Comparison of ENCODE assay signal across 20 cellular contexts in genomic region chr2:152050345-152050744, GRCh38. TPM values are rescaled to one million over a fixed set of nuclear protein-coding genes. Genes with fewer than 3 reads are reported as not detected.
DNase-seq lines count a peak whose midpoint lies in the region; ATAC-seq, FAIRE-seq and TF ChIP-seq lines count a peak whose summit lies in the region.
"Had no signal": no experiment of that assay in that cellular context is flagged by ENCODE, and none has a peak within 500 bp of the region (broad histone marks: within the 10 kb centered on the region; RNA-seq: fewer than 3 reads in every experiment).

No MANE protein-coding gene starts in this region.

- CTCF ChIA-PET in GM12878 (lab: Yijun Ruan, JAX) = interaction anchor here (0.6 to 6.5 kb wide), 7 partner anchors 13 to 105 kb away, joined by 3 to 56 read pairs (median 3); no protein-coding TSS in a partner anchor

- H3K9me3 ChIP-seq in BLaER1 treated with 17β-estradiol and CSF1 and Interleukin-3, amounts not matched to agents 10 nM and 100 nM (replicated peaks in 1 of 11) = peaks cover 0 to 16% (median 0%) of the 10 kb centered on the region in 11 experiments; a peak in 5 of 22 replicates
- no peaks in the 10 kb centered on the region for H3K9me3 ChIP-seq in H9 (ENCODE audit: control insufficient read depth, low read depth, low read length)
- no peaks in the 10 kb centered on the region for H3K9me3 ChIP-seq in GM12878 (replicated peaks; ENCODE audit: control insufficient read depth, insufficient read depth, low read length)
- H3K9me3 ChIP-seq: A549, MG63 had no signal

- H4K8ac ChIP-seq in H9 (replicated peaks; ENCODE audit: insufficient read length, low read depth, low read length) = no peak overlapping the region

- WGBS in H9 (ENCODE audit: extremely low coverage, insufficient read length, low lambda C conversion rate) = no CpG with 5 or more reads among the region's 3 CpGs
- 83% methylated on average over 3 of the region's 3 CpGs for WGBS in GM12878 (ENCODE audit: insufficient coverage, insufficient replicate concordance, low lambda C conversion rate, missing lambda C conversion rate)

- no peak overlapping the region for H2BK15ac ChIP-seq in H9 (ENCODE audit: low read depth, low read length)

- H3K27ac Mint-ChIP-seq in H9 = peak overlapping the region in 2 of 3 experiments; percentile 4 to 28; a peak in 2 of 7 replicates
- H3K27ac Mint-ChIP-seq: CD8-positive, alpha-beta memory T cell; T-cell had no signal

- in situ Hi-C loops in GM12878 (cut with MboI) = loop anchor here (5.0 kb wide), 1 partner anchor 117 kb away; no protein-coding TSS in a partner anchor

- no peak overlapping the region for H3K23ac ChIP-seq in H9 (ENCODE audit: insufficient read length, low read depth, low read length)

- no peak overlapping the region for H4K91ac ChIP-seq in H9 (ENCODE audit: insufficient read length, low read depth, low read length)

- no peaks in the 10 kb centered on the region for H3K23me2 ChIP-seq in H9 (ENCODE audit: insufficient read length, low read depth, low read length, poor library complexity, severe bottlenecking)

- peaks cover 45 to 67% (median 51%) of the 10 kb centered on the region in 10 experiments for H3K4me1 ChIP-seq in BLaER1 treated with 17β-estradiol and CSF1 and Interleukin-3, amounts not matched to agents 10 nM and 100 nM
- peaks cover 5% of the 10 kb centered on the region; the same call in 1 of the 2 replicates for H3K4me1 ChIP-seq in H9 (ENCODE audit: insufficient read depth, low read length)
- peaks cover 68% of the 10 kb centered on the region for H3K4me1 ChIP-seq in GM12878 (ENCODE audit: control insufficient read depth, insufficient read depth, low read length)
- H3K4me1 ChIP-seq: A549 had no signal

- H2AK5ac ChIP-seq in H9 (ENCODE audit: insufficient read length, low read length) = no peak overlapping the region

- H2AFZ ChIP-seq in H9 (ENCODE audit: low read length) = no peak overlapping the region
- H2AFZ ChIP-seq in GM12878 (ENCODE audit: control insufficient read depth, low read depth, low read length) = no peak overlapping the region; the same call in 1 of the 2 replicates

- H3K79me2 ChIP-seq in H9 (ENCODE audit: insufficient read depth, low read length) (no peaks in the 10 kb centered on the region), GM12878 (ENCODE audit: control insufficient read depth, insufficient read depth, low read length) (peaks cover 7% of the 10 kb centered on the region)

- RAD21 ChIA-PET in GM12878 (lab: Charles Lee; ENCODE audit: unreplicated experiment) = interaction anchor here (2.2 kb wide), 1 partner anchor 12 kb away, joined by 6 read pairs; no protein-coding TSS in a partner anchor

- no peak overlapping the region for H2BK120ac ChIP-seq in H9 (ENCODE audit: low read depth, low read length, poor library complexity, severe bottlenecking)

- TF ChIP-seq EP300 in GM12878 (IDR thresholded peaks at IDR 0.05; ENCODE audit: borderline replicate concordance in 1 of 2, control insufficient read depth in 1 of 2, low read depth in 2 of 2, low read length in 2 of 2) = no peak

- no peaks in the 10 kb centered on the region for H3K9me3 Mint-ChIP-seq in H9
- H3K9me3 Mint-ChIP-seq: IgD-negative memory B cell, T-cell had no signal

- peaks cover 30% of the 10 kb centered on the region in 2 experiments for H3K4me1 Mint-ChIP-seq in H9
- H3K4me1 Mint-ChIP-seq: CD8-positive, alpha-beta memory T cell had no signal

- peak overlapping the region in 8 of 11 experiments; percentile 5 to 58 (median 46); a peak in 14 of 22 replicates for H3K4me2 ChIP-seq in BLaER1 treated with 17β-estradiol and CSF1 and Interleukin-3, amounts not matched to agents 10 nM and 100 nM
- H3K4me2 ChIP-seq in H9 (ENCODE audit: insufficient read depth, insufficient read length, low read length) (peak overlapping the region; percentile 30), GM12878 (ENCODE audit: control insufficient read depth, insufficient read depth) (peak overlapping the region; percentile 12; the same call in 1 of the 2 replicates)
- H3K4me2 ChIP-seq: A549 had no signal

- BruUV-seq in GM12878 (replicated peaks; lab: Mats Ljungman, UMichigan) = no TSS peak

- no peak overlapping the region for H3T11ph ChIP-seq in H9 (ENCODE audit: low read length)

- FAIRE-seq in GM12878 (lab: Jason Lieb, UNC) = no peak
- FAIRE-seq: A549, D721Med had no signal

- no peak overlapping the region for H3K56ac ChIP-seq in H9 (ENCODE audit: insufficient read length, low read depth, low read length)

- no peak overlapping the region for H4K5ac ChIP-seq in H9 (ENCODE audit: insufficient read length, low read depth, low read length)

- no peak overlapping the region for H3K18ac ChIP-seq in H9 (ENCODE audit: insufficient read length, low read depth, low read length)

- H3K27me3 Mint-ChIP-seq in H9 (ENCODE audit: low read depth) = peaks cover 8% of the 10 kb centered on the region
- H3K27me3 Mint-ChIP-seq: IgD-negative memory B cell had no signal

- POLR2A ChIA-PET in GM12878 (lab: Charles Lee) = no interaction called here

- no peak overlapping the region for H2BK12ac ChIP-seq in H9 (ENCODE audit: insufficient read length, low read depth, low read length)

- TF ChIP-seq CTCF in H9 (conservative IDR thresholded peaks at IDR 0.05) (no peak), GM12878 (IDR thresholded peaks at IDR 0.05 in 2 of 3, conservative IDR thresholded peaks at IDR 0.05 in 1 of 3; ENCODE audit: control insufficient read depth in 2 of 3, extremely low read depth in 1 of 3, insufficient read depth in 1 of 3, low read depth in 3 of 3, low read length in 3 of 3) (no peak)

- H3K36me3 ChIP-seq in BLaER1 treated with 17β-estradiol and CSF1 and Interleukin-3, amounts not matched to agents 10 nM and 100 nM = no peaks in the 10 kb centered on the region
- no peaks in the 10 kb centered on the region for H3K36me3 ChIP-seq in GM12878 (ENCODE audit: control insufficient read depth in 2 of 2, insufficient read depth in 2 of 2, low read length in 1 of 2)
- H3K36me3 ChIP-seq: MG63 had no signal

- ATAC-seq in GM12878 = no peak
- ATAC-seq: A549, SK-N-SH treated with all-trans-retinoic acid at 6 μM for 48 hours, T-cell had no signal

- H3K36me3 Mint-ChIP-seq in H9 (ENCODE audit: insufficient read depth in 1 of 3, low read depth in 3 of 3) = no peaks in the 10 kb centered on the region
- H3K36me3 Mint-ChIP-seq: CD8-positive, alpha-beta memory T cell; IgD-negative memory B cell; T-cell had no signal

- no peak overlapping the region for H3K4me3 ChIP-seq in BLaER1 treated with 17β-estradiol and CSF1 and Interleukin-3, amounts not matched to agents 10 nM and 100 nM
- H3K4me3 ChIP-seq in GM12878 = no peak overlapping the region
- H3K4me3 ChIP-seq: A549, MG63 had no signal

- DNase-seq in H9 (peak; percentile 68), GM12878 (ENCODE audit: low read depth, low spot score) (no peak), left kidney (ENCODE audit: low read depth, low spot score) (peak; percentile 22), superior temporal gyrus (ENCODE audit: extremely low spot score) (no peak), D341Med (ENCODE audit: low spot score) (no peak), NCI-H2107 treated with DMSO at 0.1 percent for 48 hours (lab: John Stamatoyannopoulos, UW; ENCODE audit: unreplicated experiment) (no peak)
- DNase-seq: CD8-positive, alpha-beta memory T cell; GDM1; GOT3; Karpas-422; MG63; NCI-H1092 treated with DMSO at 0.1 percent for 48 hours; NCI-H2081 treated with DMSO at 0.1 percent for 48 hours; SHP77 treated with DMSO at 0.1 percent for 48 hours; T-cell had no signal

- H3K14ac ChIP-seq in H9 (ENCODE audit: insufficient read depth, low read length) = no peak overlapping the region

- intact Hi-C loops in GM12878 (cut with micrococcal nuclease; ENCODE audit: unreplicated experiment) = no loop called here

- SMC1A ChIA-PET in GM12878 (lab: Charles Lee; ENCODE audit: uncharacterized antibody, unreplicated experiment) = interaction anchor here (0.6 to 1.6 kb wide), 3 partner anchors 112 to 715 kb away, joined by 3 read pairs; partner anchors contain the start of gene STAM2

- no peak overlapping the region for H2BK20ac ChIP-seq in H9 (ENCODE audit: low read depth, low read length, poor library complexity, severe bottlenecking)

- TF ChIP-seq RAD21 in GM12878 (IDR thresholded peaks at IDR 0.05; ENCODE audit: insufficient read depth, low read depth, low read length) = no peak

- H2BK5ac ChIP-seq in H9 (ENCODE audit: insufficient read length, low read length) = no peak overlapping the region

- H3K4me3 Mint-ChIP-seq in H9 = peak overlapping the region in 1 of 2 experiments; percentile 22; a peak in 1 of 5 replicates
- H3K4me3 Mint-ChIP-seq: CD8-positive, alpha-beta memory T cell; IgD-negative memory B cell; T-cell had no signal

- no peak for TF ChIP-seq POLR2A in GM12878 (IDR thresholded peaks at IDR 0.05; ENCODE audit: low read depth, low read length)

- no peak overlapping the region for H3K27ac ChIP-seq in BLaER1 treated with 17β-estradiol and CSF1 and Interleukin-3, amounts not matched to agents 10 nM and 100 nM
- H3K27ac ChIP-seq in H9 (ENCODE audit: insufficient read length, low read depth, low read length) (no peak overlapping the region), GM12878 (ENCODE audit: control insufficient read depth, insufficient read depth) (peak overlapping the region; percentile 3; the same call in 1 of the 2 replicates)
- H3K27ac ChIP-seq: A549 had no signal

- no peaks in the 10 kb centered on the region for H3K79me1 ChIP-seq in H9 (ENCODE audit: insufficient read depth, low read depth, low read length, poor library complexity, severe bottlenecking)

- H4K20me1 ChIP-seq in BLaER1 treated with 17β-estradiol and CSF1 and Interleukin-3, amounts not matched to agents 10 nM and 100 nM = peaks cover 0 to 37% (median 0%) of the 10 kb centered on the region in 11 experiments; a peak in 3 of 22 replicates
- H4K20me1 ChIP-seq in H9 (ENCODE audit: control insufficient read depth, insufficient read depth, insufficient read length) (no peaks in the 10 kb centered on the region), GM12878 (ENCODE audit: control insufficient read depth, insufficient read depth) (no peaks in the 10 kb centered on the region)

- H3K4ac ChIP-seq in H9 (ENCODE audit: low read depth, low read length) = no peak overlapping the region

- H3K9ac ChIP-seq in BLaER1 treated with 17β-estradiol and CSF1 and Interleukin-3, amounts not matched to agents 10 nM and 100 nM = no peak overlapping the region
- no peak overlapping the region for H3K9ac ChIP-seq in H9 (ENCODE audit: extremely low read depth, insufficient read length, low read length)
- no peak overlapping the region for H3K9ac ChIP-seq in GM12878 (ENCODE audit: control insufficient read depth, insufficient read depth, low read length)

- H3K27me3 ChIP-seq in BLaER1 treated with 17β-estradiol and CSF1 and Interleukin-3, amounts not matched to agents 10 nM and 100 nM = peaks cover 0 to 97% (median 0%) of the 10 kb centered on the region in 11 experiments; a peak in 9 of 22 replicates
- no peaks in the 10 kb centered on the region for H3K27me3 ChIP-seq in H9 (ENCODE audit: insufficient read depth, low read length)
- no peaks in the 10 kb centered on the region for H3K27me3 ChIP-seq in GM12878 (replicated peaks in 1 of 2; ENCODE audit: control insufficient read depth in 2 of 2, insufficient read depth in 2 of 2, low read length in 1 of 2)

RNA-seq across cellular contexts. Expression of gene CACNB4, which starts 48.5 kb away (rescaled TPM):
- total RNA-seq in H9 (2021) (1.4 and 1.5 TPM in 2 replicates), GM12878 (2014; rRNA removed) (13.1 and 17.7 TPM in 2 replicates), GM12878 (2014; rRNA removed; fragmentation: Illumina TruSeq; extraction: Trizol) (21.6 and 22.7 TPM in 2 replicates), GM12878 (2021) (18.2 and 19.4 TPM in 2 replicates)
- 12.4 and 13.5 TPM in 2 replicates for total RNA-seq in GM12878 (2013; cell fraction: nucleolus; rRNA removed)
- polyA plus RNA-seq in GM12878 (2011; ENCODE audit: low read depth) = 5.9 TPM
- polyA plus RNA-seq in GM12878 (2011; rRNA removed) (2.0 and 3.2 TPM in 2 replicates), GM12878 (2014; fragmentation: Illumina TruSeq; extraction: Trizol) (18.3 and 20.6 TPM in 2 replicates), GM12878 (2014; fragmentation: Nextera tagmentation; extraction: Ambion mirVana) (1 to 10 TPM; 2.8 to 4.9 TPM), GM12878 (2014; rRNA removed) (7.7 and 8.4 TPM in 2 replicates), GM12878 (2016; fragmentation: Nextera tagmentation; extraction: Ambion mirVana) (10 to 100 TPM in 1 of 2 experiments, 1 to 10 TPM in 1; 7.5 to 10.1 TPM)
- polyA plus RNA-seq in GM12878 (2011; cell fraction: cytosol; rRNA removed) = 0.59 and 0.82 TPM in 2 replicates
- 3.8 and 5.1 TPM in 2 replicates for polyA plus RNA-seq in GM12878 (2011; cell fraction: nucleus; rRNA removed)
- polyA plus RNA-seq in GM12878 (2012) = 6.5 and 8.3 TPM in 2 replicates
- 4.4 and 7.1 TPM in 2 replicates for polyA minus RNA-seq in GM12878 (2011; rRNA and poly(A)+ RNA removed)
- 0.52 and 1.5 TPM in 2 replicates for polyA minus RNA-seq in GM12878 (2011; cell fraction: cytosol; rRNA and poly(A)+ RNA removed)
- polyA minus RNA-seq in GM12878 (2011; cell fraction: nucleus; rRNA and poly(A)+ RNA removed) = 5.9 and 9.2 TPM in 2 replicates
- polyA plus RNA-seq: CD8-positive, alpha-beta memory T cell had no signal

Comparison
In these comparisons a context has a peak if more than half of its experiments do, and no peak if none do; other contexts are left out.
1. DNase-seq: peak in H9 (single experiment) and left kidney (single experiment); none in GM12878 (single experiment), superior temporal gyrus (single experiment), D341Med (single experiment) and NCI-H2107 treated with DMSO at 0.1 percent for 48 hours (single experiment).
2. Peak in every context shown above with its lines, with median percentiles within 50 percentile points of each other: H3K4me2 ChIP-seq.